ENCODE assay signal across 1 cellular context in genomic region chr11:78577495-78577894, GRCh38.
TF ChIP-seq lines count a peak whose summit lies in the region.

No MANE protein-coding gene starts in this region.

TF ChIP-seq in K562, 482 proteins besides CTCF, POLR2A, EP300 and RAD21 (continued from another document):
- no peak for TF ChIP-seq HMBOX1 (IDR thresholded peaks at IDR 0.05)
- TF ChIP-seq ZNF766 (CRISPR knock-in tag; conservative IDR thresholded peaks at IDR 0.05): peak; percentile 78
- peak; percentile 82 for TF ChIP-seq SPI1 (IDR thresholded peaks at IDR 0.05; ENCODE audit: borderline replicate concordance, low read depth, low read length)
